In genomic region chr6:14326774-14327173, GRCh38 we compare ENCODE assay signal across 15 cellular contexts.
"Had no signal": no experiment of that assay in that cellular context is flagged by ENCODE, and none has a peak within 500 bp of the region (broad histone marks: within the 10 kb centered on the region; RNA-seq: fewer than 3 reads in every experiment).

No MANE protein-coding gene starts in this region.

- DNase-seq: effector memory CD8-positive, alpha-beta T cell; gastrocnemius medialis; glutamatergic neuron; islet precursor cell; mammary epithelial cell; mucosa of descending colon; natural killer cell; posterior cingulate gyrus; spleen; stimulated activated CD4-positive, alpha-beta T cell treated with anti-CD3 and anti-CD28 coated beads, Interleukin-15, amount 100 ng/mL, for 24 hours; stimulated activated CD4-positive, alpha-beta T cell treated with anti-CD3 and anti-CD28 coated beads, Interleukin-1b, Interleukin-23, amount 100 ng/mL, for 48 hours; stimulated activated naive CD4-positive, alpha-beta T cell treated with Interleukin-2 at 50 U/mL for 16 hours; trophoblast cell had no signal

- ATAC-seq: effector memory CD8-positive, alpha-beta T cell; gastrocnemius medialis; left lobe of liver; mucosa of descending colon; natural killer cell; sciatic nerve had no signal
